Comparison of ENCODE assay signal across 8 cellular contexts in the genomic region with DNA sequence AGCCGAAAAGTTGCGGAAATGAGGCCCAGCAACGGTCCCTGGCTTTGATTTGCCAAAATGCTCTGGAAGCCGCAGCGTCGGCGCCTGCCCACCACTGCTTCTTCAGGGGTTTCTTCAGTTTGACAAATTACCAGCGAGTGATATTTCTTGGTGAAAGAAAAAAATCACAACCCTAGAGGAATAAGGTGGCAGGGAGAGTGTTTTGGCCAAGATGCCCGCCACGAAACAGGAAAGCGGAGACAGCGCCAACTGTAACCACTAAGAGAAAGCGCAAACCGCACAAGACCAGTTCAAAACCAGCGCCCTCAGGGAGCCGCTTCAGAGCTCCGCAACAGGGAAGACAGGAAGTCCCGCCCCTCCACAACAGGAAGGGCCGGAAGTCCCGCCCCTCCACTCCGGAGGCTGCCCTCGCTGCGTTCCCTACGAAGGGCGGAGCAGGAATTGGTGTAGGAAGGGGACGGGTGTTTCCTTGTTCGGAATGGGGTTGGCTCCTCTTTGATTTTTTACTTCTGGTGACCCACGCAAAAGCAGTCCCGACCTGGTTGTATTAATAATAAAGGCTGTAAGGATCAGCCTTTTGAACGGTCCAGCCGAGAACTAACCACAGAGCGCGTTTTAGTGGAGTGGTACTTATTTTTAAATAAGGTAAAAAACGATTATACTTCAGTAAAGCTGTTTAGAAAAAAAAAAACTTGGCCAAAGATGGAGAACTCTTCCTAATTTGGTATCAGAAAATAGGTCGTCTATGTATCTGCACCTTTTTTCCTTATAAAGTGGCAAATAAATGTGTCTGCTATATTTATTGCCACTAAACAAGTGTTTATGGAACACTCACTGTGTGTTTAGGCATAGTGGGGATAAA. TPM values are rescaled to one million over a fixed set of nuclear protein-coding genes. Genes with fewer than 3 reads are reported as not detected.
DNase-seq lines count a peak whose midpoint lies in the region; ATAC-seq, FAIRE-seq and TF ChIP-seq lines count a peak whose summit lies in the region.

A gene with protein sequence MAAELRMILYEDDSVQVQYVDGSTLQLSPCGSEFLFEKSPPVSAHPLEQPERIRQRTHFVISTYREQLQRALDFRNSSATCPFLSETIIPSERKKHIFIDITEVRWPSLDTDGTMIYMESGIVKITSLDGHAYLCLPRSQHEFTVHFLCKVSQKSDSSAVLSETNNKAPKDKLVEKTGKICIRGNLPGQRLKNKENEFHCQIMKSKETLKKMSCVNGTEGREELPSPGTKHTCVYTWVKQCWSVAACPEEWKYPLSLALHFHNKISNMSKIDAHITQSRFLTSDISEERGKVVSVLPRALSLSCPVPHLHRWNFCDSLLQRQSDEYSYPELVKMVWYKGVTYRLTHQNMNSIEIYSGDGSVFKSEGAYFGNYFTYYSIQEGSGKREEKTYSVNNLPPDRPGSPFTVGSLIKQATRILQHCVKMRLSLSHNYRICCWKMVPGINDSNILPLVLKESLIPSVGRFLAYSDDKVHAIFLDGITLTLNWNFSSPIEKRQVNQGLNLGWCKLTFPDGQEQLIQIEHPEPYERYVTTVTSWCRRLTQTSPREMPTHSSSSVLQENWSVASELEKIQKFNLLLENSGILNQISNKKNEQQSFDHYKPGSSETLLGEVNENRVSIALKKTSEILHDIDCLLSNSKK (minus strand): TSS at position 333 of the 862 bp plus-strand sequence. CDS start 5,809 bp downstream, outside the sequence.

- peak; percentile 99 for DNase-seq in AG20443 (ENCODE audit: low spot score)
- peak; percentile 96 to 99 for DNase-seq in NCI-H446 (lab: John Stamatoyannopoulos, UW)
- peak; percentile 76 to 87 for DNase-seq in cerebellar nuclear complex (lab: John Stamatoyannopoulos, UW)
- DNase-seq in kidney, result peak; percentile 98
- peak; percentile 85 to 92 for DNase-seq in stimulated activated CD4-positive, alpha-beta T cell treated with anti-CD3 and anti-CD28 coated beads, Interleukin-15, amount 100 ng/mL, for 1 hour (ENCODE audit: low read depth in 1 of 2, low spot score in 1 of 2)

- H3K9me3 ChIP-seq in kidney (ENCODE audit: control insufficient read depth in 1 of 2, low read length in 2 of 2), result no peaks in the 10 kb centered on the region

- TF ChIP-seq CTCF in kidney (IDR thresholded peaks at IDR 0.05; ENCODE audit: borderline replicate concordance, extremely low read depth, insufficient read depth), result peak; percentile 13

- intact Hi-C loops in kidney (cut with DNase I), result no loop called here

- H3K4me3 ChIP-seq in kidney (ENCODE audit: low read length in 2 of 2), result peak within 1 kb of the TSS; percentile 75 to 89

- FAIRE-seq in kidney (lab: Jason Lieb, UNC), result peak; percentile 73

- H3K4me1 ChIP-seq in kidney (ENCODE audit: control insufficient read depth in 1 of 2, insufficient read depth in 1 of 2, low read depth in 1 of 2, low read length in 2 of 2), result peaks cover 0 to 6% of the 10 kb centered on the region in 2 donors

- peak within 1 kb of the TSS; percentile 59 to 78 for H3K27ac ChIP-seq in kidney (ENCODE audit: low read depth in 2 of 2, low read length in 2 of 2)

- peak within 1 kb of the TSS; percentile 79 to 98 for H3K9ac ChIP-seq in kidney (ENCODE audit: low read length in 2 of 2)

- H3K36me3 ChIP-seq in kidney (ENCODE audit: control insufficient read depth in 1 of 2, insufficient read depth in 2 of 2, low read length in 2 of 2), result no peaks in the 10 kb centered on the region

- ATAC-seq in GM19043 (IDR thresholded peaks at IDR 0.05; ENCODE audit: low read depth, unreplicated experiment) (peak; percentile 97), HG03354 (IDR thresholded peaks at IDR 0.05; ENCODE audit: poor library complexity, severe bottlenecking, unreplicated experiment) (peak; percentile 99)
- peak; percentile 96 to 97 for ATAC-seq in activated CD4-positive, CD25-positive, alpha-beta regulatory T cell treated with anti-CD3 and anti-CD28 coated beads, Interleukin-2, amount 50 U/mL, for 24 hours

RNA-seq across cellular contexts. Expression of the gene that starts here (rescaled TPM):
- total RNA-seq in kidney, result 2.3 TPM
- 0.71 TPM for polyA plus RNA-seq in kidney (ENCODE audit: insufficient read depth, low read depth, low replicate concordance)

Comparison
In these comparisons a context has a peak if more than half of its experiments do, and no peak if none do; other contexts are left out.
1. Peak in every context shown above with its lines: DNase-seq, ATAC-seq, H3K4me3 ChIP-seq and H3K27ac ChIP-seq.